8 cellular contexts compared by ENCODE assay signal in the genomic region with DNA sequence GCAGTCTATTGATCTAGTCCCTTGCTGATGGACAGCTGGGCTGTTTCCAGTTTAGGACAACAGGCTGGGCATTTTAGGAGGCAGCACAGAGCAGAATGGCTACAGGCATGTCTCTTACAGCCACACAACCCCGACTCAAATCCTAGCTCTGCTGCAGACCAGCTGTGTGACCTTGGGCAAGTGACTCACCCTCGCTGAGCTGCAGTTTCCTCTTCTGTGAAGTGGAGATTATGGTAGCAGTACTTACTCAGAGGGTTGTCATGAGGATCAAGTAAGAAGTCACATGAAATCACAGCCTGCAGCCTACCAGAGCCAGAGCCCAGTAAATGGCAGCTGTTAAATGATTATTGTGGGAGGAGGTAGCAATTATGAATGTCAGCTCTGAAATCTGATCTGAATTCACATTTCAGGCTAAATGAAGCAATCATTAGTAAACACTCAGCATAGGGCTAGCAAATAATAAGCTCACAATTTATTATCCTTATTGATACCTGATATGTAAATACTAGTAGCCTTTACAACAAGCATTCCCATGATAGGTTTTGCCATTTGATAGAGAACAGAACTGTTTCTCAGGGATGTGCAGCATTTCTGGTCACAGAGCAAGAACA. TPM values are rescaled to one million over a fixed set of nuclear protein-coding genes. Genes with fewer than 3 reads are reported as not detected.
DNase-seq lines count a peak whose midpoint lies in the region; ATAC-seq and TF ChIP-seq lines count a peak whose summit lies in the region.

No MANE protein-coding gene starts in this region.

- intact Hi-C loops in cardiac septum (cut with DNase I) (no loop called here), Right ventricle myocardium inferior (cut with DNase I) (no loop called here), upper lobe of right lung (cut with DNase I) (no loop called here)

- no peaks in the 10 kb centered on the region for H3K9me3 ChIP-seq in upper lobe of right lung

- no peak for TF ChIP-seq CTCF in upper lobe of right lung (IDR thresholded peaks at IDR 0.05)

- no peak overlapping the region for H3K4me3 ChIP-seq in upper lobe of right lung
- H3K4me3 ChIP-seq in H7 (ENCODE audit: insufficient read depth, low read depth, low read length) = no peak overlapping the region

- peaks cover 5% of the 10 kb centered on the region for H3K4me1 ChIP-seq in upper lobe of right lung

- no peaks in the 10 kb centered on the region for H3K36me3 ChIP-seq in upper lobe of right lung
- no peaks in the 10 kb centered on the region for H3K36me3 ChIP-seq in H7 (replicated peaks; ENCODE audit: control insufficient read depth, insufficient read depth, low read length)

- no peaks in the 10 kb centered on the region for H3K27me3 ChIP-seq in upper lobe of right lung
- H3K27me3 ChIP-seq in H7 (ENCODE audit: control insufficient read depth, insufficient read depth, low read length) = no peaks in the 10 kb centered on the region

- H3K27ac ChIP-seq in upper lobe of right lung = no peak overlapping the region

- ATAC-seq in Right ventricle myocardium inferior (no peak), upper lobe of right lung (peak; percentile 52), GM21619 (IDR thresholded peaks at IDR 0.05; ENCODE audit: unreplicated experiment) (no peak)

- DNase-seq in cardiac septum (ENCODE audit: low spot score) (peak; percentile 31), Right ventricle myocardium inferior (ENCODE audit: missing footprints) (no peak), kidney tubule cell (ENCODE audit: low spot score) (peak; percentile 97), upper lobe of right lung (no peak), H7 (no peak), NCI-H446 treated with DMSO at 0.1 percent for 48 hours (lab: John Stamatoyannopoulos, UW) (no peak)
- peak; percentile 37 for DNase-seq in activated naive CD4-positive, alpha-beta T cell treated with Interleukin-2 at 50 U/mL for 16 hours

RNA-seq across cellular contexts. Expression of gene MYEOV, which starts 58.9 kb away (rescaled TPM):
- total RNA-seq in cardiac septum = not detected
- total RNA-seq in Right ventricle myocardium inferior = not detected
- 0.23 TPM for total RNA-seq in upper lobe of right lung
- 2.0 and 4.3 TPM in 2 replicates for total RNA-seq in H7 (2014; rRNA removed; shearing (Covaris generic))

Comparison
In these comparisons a context has a peak if more than half of its experiments do, and no peak if none do; other contexts are left out.
1. DNase-seq: peak in cardiac septum (single experiment), activated naive CD4-positive, alpha-beta T cell treated with Interleukin-2 at 50 U/mL for 16 hours (single experiment) and kidney tubule cell (single experiment); none in Right ventricle myocardium inferior (single experiment), upper lobe of right lung (single experiment), H7 (single experiment) and NCI-H446 treated with DMSO at 0.1 percent for 48 hours (single experiment).